8 cellular contexts compared by ENCODE assay signal in genomic region chr1:201042663-201043461, GRCh38. TPM values are rescaled to one million over a fixed set of nuclear protein-coding genes. Genes with fewer than 3 reads are reported as not detected.
DNase-seq lines count a peak whose midpoint lies in the region; ATAC-seq and TF ChIP-seq lines count a peak whose summit lies in the region.

No MANE protein-coding gene starts in this region.

- H3K9me2 ChIP-seq in GM23248 (ENCODE audit: insufficient read depth): no peaks in the 10 kb centered on the region

- in situ Hi-C loops in GM23248 (cut with MboI): no loop called here

- ATAC-seq in sciatic nerve: peak; percentile 87
- no peak for ATAC-seq in GM19455 (IDR thresholded peaks at IDR 0.05; ENCODE audit: unreplicated experiment)

- peak overlapping the region; percentile 74 for H3K4me2 ChIP-seq in GM23248 (ENCODE audit: unreplicated experiment)

- H3K9me3 ChIP-seq in GM23248 (ENCODE audit: low read depth) (no peaks in the 10 kb centered on the region), left ventricle myocardium inferior (replicated peaks) (no peaks in the 10 kb centered on the region)

- no peaks in the 10 kb centered on the region for H4K20me1 ChIP-seq in GM23248 (ENCODE audit: insufficient read depth)

- H3K36me3 ChIP-seq in GM23248 (ENCODE audit: low read depth): no peaks in the 10 kb centered on the region
- H3K36me3 ChIP-seq in left ventricle myocardium inferior: no peaks in the 10 kb centered on the region

- H3K4me3 ChIP-seq in GM23248: no peak overlapping the region
- no peak overlapping the region for H3K4me3 ChIP-seq in left ventricle myocardium inferior

- peak; percentile 88 for TF ChIP-seq CTCF in left ventricle myocardium inferior (IDR thresholded peaks at IDR 0.05; ENCODE audit: borderline replicate concordance)

- intact Hi-C loops in left ventricle myocardium inferior (cut with micrococcal nuclease): loop anchor here (5.0 kb wide), 1 partner anchor 66 kb away; no protein-coding TSS in a partner anchor
- intact Hi-C loops in sciatic nerve (cut with DNase I): loop anchor here (2.0 kb wide), 1 partner anchor 70 kb away; no protein-coding TSS in a partner anchor

- no peaks in the 10 kb centered on the region for H3F3A ChIP-seq in GM23248 (ENCODE audit: insufficient read depth)

- H3K79me2 ChIP-seq in GM23248 (ENCODE audit: insufficient read depth): no peaks in the 10 kb centered on the region

- no peaks in the 10 kb centered on the region for H3K4me1 ChIP-seq in GM23248 (ENCODE audit: insufficient read depth)
- peaks cover 7% of the 10 kb centered on the region for H3K4me1 ChIP-seq in left ventricle myocardium inferior

- WGBS in GM23248 (ENCODE audit: low coverage in 1 of 2, low lambda C conversion rate in 2 of 2, missing lambda C conversion rate in 2 of 2), 2 experiments: 26% methylated on average over 14 of the region's 14 CpGs

- H3K9ac ChIP-seq in GM23248: no peak overlapping the region

- H3K27me3 ChIP-seq in GM23248 (replicated peaks; ENCODE audit: insufficient read depth): peaks cover 18% of the 10 kb centered on the region
- peaks cover 21% of the 10 kb centered on the region for H3K27me3 ChIP-seq in left ventricle myocardium inferior (ENCODE audit: low read depth)

- peak overlapping the region; percentile 61 for H2AFZ ChIP-seq in GM23248

- H3K27ac ChIP-seq in GM23248 (no peak overlapping the region), left ventricle myocardium inferior (replicated peaks) (no peak overlapping the region)

- peak; percentile 86 for DNase-seq in D341Med (ENCODE audit: low spot score)
- DNase-seq in GM23248: peak; percentile 83
- peak; percentile 19 for DNase-seq in NCI-H1048 (lab: John Stamatoyannopoulos, UW)
- peak; percentile 60 for DNase-seq in T follicular helper cell (ENCODE audit: low read depth)
- DNase-seq in amniotic epithelial cell (ENCODE audit: low read depth): peak; percentile 67
- peak; percentile 40 for DNase-seq in left ventricle myocardium inferior
- DNase-seq in sciatic nerve (ENCODE audit: low spot score): peak; percentile 73

RNA-seq across cellular contexts. Expression of gene KIF21B, which starts 19.3 kb away (rescaled TPM):
- total RNA-seq in GM23248 (2014; rRNA removed; shearing (Covaris generic)): under 0.01 TPM in 1 of 2 replicates, not detected in the other
- 0.03 and 0.04 TPM in 2 replicates for polyA plus RNA-seq in GM23248 (2016; fragmentation: Nextera tagmentation; extraction: Ambion mirVana)
- 0.47 TPM for total RNA-seq in left ventricle myocardium inferior
- 3.7 TPM for total RNA-seq in sciatic nerve

Comparison
In these comparisons a context has a peak if more than half of its experiments do, and no peak if none do; other contexts are left out.
1. DNase-seq: peak in every context shown above with its lines; median percentile 86 in D341Med; 83 in GM23248; 73 in sciatic nerve; 67 in amniotic epithelial cell; 60 in T follicular helper cell; 40 in left ventricle myocardium inferior; 19 in NCI-H1048.